ENCODE assay signal across 20 cellular contexts in the genomic region with DNA sequence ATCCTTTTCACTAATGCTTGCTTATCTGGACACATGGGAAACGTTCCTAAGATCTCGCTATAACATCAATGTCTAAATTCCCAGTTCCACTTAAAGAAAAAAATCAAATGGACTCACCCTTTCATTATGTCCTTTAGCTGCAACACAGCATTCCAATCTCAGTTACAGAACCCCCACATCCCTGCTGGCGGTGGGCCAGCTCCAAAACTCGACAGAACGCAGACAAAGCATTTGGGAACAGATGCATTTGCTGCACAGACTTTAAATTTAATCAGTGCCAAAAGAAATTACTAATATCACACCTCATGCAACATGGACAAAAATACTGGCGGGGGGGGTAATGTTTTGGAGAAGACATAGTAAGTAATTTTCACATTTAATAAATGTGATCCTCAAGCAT.
DNase-seq lines count a peak whose midpoint lies in the region; ATAC-seq and TF ChIP-seq lines count a peak whose summit lies in the region.
"Had no signal": no experiment of that assay in that cellular context is flagged by ENCODE, and none has a peak within 500 bp of the region (broad histone marks: within the 10 kb centered on the region; RNA-seq: fewer than 3 reads in every experiment).

No MANE protein-coding gene starts in this region.

- peak overlapping the region; percentile 99 for H3K27ac Mint-ChIP-seq in central memory CD8-positive, alpha-beta T cell (ENCODE audit: low read depth)
- peak overlapping the region; percentile 84 to 95 (median 92) for H3K27ac Mint-ChIP-seq in nephron
- H3K27ac Mint-ChIP-seq in activated T-helper 1 cell treated with anti-CD3 and anti-CD28 coated beads, Interleukin-12 subunit alpha, Interleukin-12 subunit beta, Interleukin-2, Interleukin-4 antibody, amounts not matched to agents 30 ng/mL and 10 ng/mL and 1 ng/mL, durations not matched to agents 14 hours and 24 hours and 36 hours: no peak overlapping the region

- CTCF ChIA-PET in HEK293 (lab: Yijun Ruan, JAX): interaction anchor here (1.1 kb wide), 2 partner anchors 9 kb away, joined by 3 read pairs; no protein-coding TSS in a partner anchor

- 65 to 72% methylated on average over 6 of the region's 6 CpGs for WGBS in upper lobe of left lung, 2 donors

- no peaks in the 10 kb centered on the region for H3K9me3 Mint-ChIP-seq in central memory CD8-positive, alpha-beta T cell
- H3K9me3 Mint-ChIP-seq in nephron: no peaks in the 10 kb centered on the region
- no peaks in the 10 kb centered on the region for H3K9me3 Mint-ChIP-seq in activated T-helper 1 cell treated with anti-CD3 and anti-CD28 coated beads, Interleukin-12 subunit alpha, Interleukin-12 subunit beta, Interleukin-2, Interleukin-4 antibody, amounts not matched to agents 30 ng/mL and 10 ng/mL and 1 ng/mL, durations not matched to agents 14 hours and 24 hours and 36 hours
- H3K9me3 Mint-ChIP-seq: activated naive CD4-positive, alpha-beta T cell treated with anti-CD3 and anti-CD28 coated beads, Interleukin-2, amount 10 ng/mL, durations not matched to agents 7 days and 5 days had no signal

- peaks cover 68% of the 10 kb centered on the region for H3K4me1 Mint-ChIP-seq in central memory CD8-positive, alpha-beta T cell
- H3K4me1 Mint-ChIP-seq in nephron: peaks cover 63% of the 10 kb centered on the region
- H3K4me1 Mint-ChIP-seq in activated T-helper 1 cell treated with anti-CD3 and anti-CD28 coated beads, Interleukin-12 subunit alpha, Interleukin-12 subunit beta, Interleukin-2, Interleukin-4 antibody, amounts not matched to agents 30 ng/mL and 10 ng/mL and 1 ng/mL, durations not matched to agents 14 hours and 24 hours and 36 hours (ENCODE audit: low read depth): peaks cover 75% of the 10 kb centered on the region

- H3K36me3 Mint-ChIP-seq in central memory CD8-positive, alpha-beta T cell (ENCODE audit: insufficient read depth): peaks cover 25% of the 10 kb centered on the region
- peaks cover 3% of the 10 kb centered on the region for H3K36me3 Mint-ChIP-seq in nephron (ENCODE audit: low read depth)
- H3K36me3 Mint-ChIP-seq in activated T-helper 1 cell treated with anti-CD3 and anti-CD28 coated beads, Interleukin-12 subunit alpha, Interleukin-12 subunit beta, Interleukin-2, Interleukin-4 antibody, amounts not matched to agents 30 ng/mL and 10 ng/mL and 1 ng/mL, durations not matched to agents 14 hours and 24 hours and 36 hours (ENCODE audit: low read depth): peaks cover 27% of the 10 kb centered on the region

- H3K9me3 ChIP-seq in HEK293 (ENCODE audit: control insufficient read depth, insufficient read depth, low read depth, low read length) (no peaks in the 10 kb centered on the region), upper lobe of left lung (no peaks in the 10 kb centered on the region)
- H3K9me3 ChIP-seq: Caco-2, heart left ventricle had no signal

- ATAC-seq in central memory CD8-positive, alpha-beta T cell (replicated peaks; ENCODE audit: extremely low read depth, poor library complexity, severe bottlenecking): no peak
- ATAC-seq in HG03108 (IDR thresholded peaks at IDR 0.05; ENCODE audit: unreplicated experiment) (no peak), upper lobe of left lung (ENCODE audit: low FRiP score in 2 of 2) (no peak)
- ATAC-seq: esophagus mucosa; heart left ventricle; stimulated activated naive CD8-positive, alpha-beta T cell treated with anti-CD3 and anti-CD28 coated beads, Interleukin-15, amount 100 ng/mL, for 72 hours had no signal

- POLR2A ChIA-PET in HEK293 (lab: Yijun Ruan, JAX): interaction anchor here (1.2 kb wide), 1 partner anchor 80 kb away, joined by 4 read pairs; a partner anchor contains a TSS

- intact Hi-C loops in activated T-helper 1 cell treated with anti-CD3 and anti-CD28 coated beads, Interleukin-12 subunit alpha, Interleukin-12 subunit beta, Interleukin-2, Interleukin-4 antibody, amounts not matched to agents 30 ng/mL and 10 ng/mL and 1 ng/mL, durations not matched to agents 14 hours and 24 hours and 36 hours (cut with micrococcal nuclease): loop anchor here (10.0 kb wide), 2 partner anchors 781 to 1169 kb away; a partner anchor contains a TSS

- H3K4me3 ChIP-seq in AG10803 (ENCODE audit: low read length) (no peak overlapping the region), HEK293 (ENCODE audit: low read depth, low read length) (no peak overlapping the region), upper lobe of left lung (no peak overlapping the region)
- H3K4me3 ChIP-seq: dorsolateral prefrontal cortex, heart left ventricle had no signal

- H3K27ac ChIP-seq in HEK293 (ENCODE audit: extremely low read depth, low read depth, low read length) (no peak overlapping the region), upper lobe of left lung (no peak overlapping the region)
- H3K27ac ChIP-seq: brain microvascular endothelial cell, dorsolateral prefrontal cortex had no signal

- no peak for TF ChIP-seq EP300 in upper lobe of left lung (IDR thresholded peaks at IDR 0.05)

- TF ChIP-seq CTCF in AG10803 (conservative IDR thresholded peaks at IDR 0.05; ENCODE audit: low read length): no peak
- TF ChIP-seq CTCF in HEK293 (tag by site-specific recombination; IDR thresholded peaks at IDR 0.05): no peak
- no peak for TF ChIP-seq CTCF in nephron (IDR thresholded peaks at IDR 0.05; ENCODE audit: unreplicated experiment in 3 of 3)
- TF ChIP-seq CTCF in upper lobe of left lung (IDR thresholded peaks at IDR 0.05): no peak

- no peaks in the 10 kb centered on the region for H3K36me3 ChIP-seq in HEK293 (ENCODE audit: control insufficient read depth in 2 of 2, insufficient read depth in 1 of 2, low read length in 2 of 2)
- H3K36me3 ChIP-seq in upper lobe of left lung: no peaks in the 10 kb centered on the region
- H3K36me3 ChIP-seq: brain microvascular endothelial cell, heart left ventricle had no signal

- no peak overlapping the region for H3K4me3 Mint-ChIP-seq in central memory CD8-positive, alpha-beta T cell
- peak overlapping the region in 2 of 3 experiments; percentile 5 for H3K4me3 Mint-ChIP-seq in nephron
- H3K4me3 Mint-ChIP-seq in activated T-helper 1 cell treated with anti-CD3 and anti-CD28 coated beads, Interleukin-12 subunit alpha, Interleukin-12 subunit beta, Interleukin-2, Interleukin-4 antibody, amounts not matched to agents 30 ng/mL and 10 ng/mL and 1 ng/mL, durations not matched to agents 14 hours and 24 hours and 36 hours: no peak overlapping the region
- H3K4me3 Mint-ChIP-seq: activated naive CD4-positive, alpha-beta T cell treated with anti-CD3 and anti-CD28 coated beads, Interleukin-2, amount 10 ng/mL, durations not matched to agents 7 days and 5 days had no signal

- peaks cover 11% of the 10 kb centered on the region; the same call in 1 of the 2 replicates for H3K4me1 ChIP-seq in HEK293 (ENCODE audit: control insufficient read depth, insufficient read depth, low read length)
- H3K4me1 ChIP-seq in upper lobe of left lung: peaks cover 28 to 49% (median 41%) of the 10 kb centered on the region in 4 donors
- H3K4me1 ChIP-seq: Caco-2 had no signal

- no peaks in the 10 kb centered on the region for H3K27me3 Mint-ChIP-seq in central memory CD8-positive, alpha-beta T cell
- H3K27me3 Mint-ChIP-seq in nephron (ENCODE audit: low read depth): no peaks in the 10 kb centered on the region
- H3K27me3 Mint-ChIP-seq in activated T-helper 1 cell treated with anti-CD3 and anti-CD28 coated beads, Interleukin-12 subunit alpha, Interleukin-12 subunit beta, Interleukin-2, Interleukin-4 antibody, amounts not matched to agents 30 ng/mL and 10 ng/mL and 1 ng/mL, durations not matched to agents 14 hours and 24 hours and 36 hours (ENCODE audit: insufficient read depth): peaks cover 7% of the 10 kb centered on the region
- H3K27me3 Mint-ChIP-seq: activated naive CD4-positive, alpha-beta T cell treated with anti-CD3 and anti-CD28 coated beads, Interleukin-2, amount 10 ng/mL, durations not matched to agents 7 days and 5 days; stimulated activated naive CD8-positive, alpha-beta T cell treated with anti-CD3 and anti-CD28 coated beads, Interleukin-15, amount 100 ng/mL, for 72 hours had no signal

- TF ChIP-seq POLR2A in upper lobe of left lung (IDR thresholded peaks at IDR 0.05): no peak

- peak; percentile 46 for DNase-seq in AG10803 (ENCODE audit: low read depth)
- DNase-seq in central memory CD8-positive, alpha-beta T cell (ENCODE audit: low spot score in 2 of 2): no peak
- no peak for DNase-seq in mesenteric fat pad (ENCODE audit: low spot score)
- no peak for DNase-seq in activated T-helper 1 cell treated with anti-CD3 and anti-CD28 coated beads, Interleukin-12 subunit alpha, Interleukin-12 subunit beta, Interleukin-2, Interleukin-4 antibody, amounts not matched to agents 30 ng/mL and 10 ng/mL and 1 ng/mL, durations not matched to agents 14 hours and 24 hours and 36 hours (ENCODE audit: low spot score)
- no peak for DNase-seq in upper lobe of left lung
- DNase-seq: activated CD4-positive, CD25-positive, alpha-beta regulatory T cell treated with anti-CD3 and anti-CD28 coated beads, Interleukin-2, amount 50 U/mL, for 72 hours; activated naive CD4-positive, alpha-beta T cell treated with anti-CD3 and anti-CD28 coated beads, Interleukin-2, amount 10 ng/mL, durations not matched to agents 7 days and 5 days; Caco-2; dorsolateral prefrontal cortex; heart left ventricle; NCI-H2029 treated with DMSO at 0.1 percent for 48 hours; NCI-H524 treated with DMSO at 0.1 percent for 48 hours; SHP77; T1000 had no signal

- H3K27me3 ChIP-seq in upper lobe of left lung: no peaks in the 10 kb centered on the region
- H3K27me3 ChIP-seq: brain microvascular endothelial cell, heart left ventricle had no signal

TF ChIP-seq in HEK293, 187 proteins besides CTCF, POLR2A, EP300 and RAD21:
- TF ChIP-seq, protein P1, sequence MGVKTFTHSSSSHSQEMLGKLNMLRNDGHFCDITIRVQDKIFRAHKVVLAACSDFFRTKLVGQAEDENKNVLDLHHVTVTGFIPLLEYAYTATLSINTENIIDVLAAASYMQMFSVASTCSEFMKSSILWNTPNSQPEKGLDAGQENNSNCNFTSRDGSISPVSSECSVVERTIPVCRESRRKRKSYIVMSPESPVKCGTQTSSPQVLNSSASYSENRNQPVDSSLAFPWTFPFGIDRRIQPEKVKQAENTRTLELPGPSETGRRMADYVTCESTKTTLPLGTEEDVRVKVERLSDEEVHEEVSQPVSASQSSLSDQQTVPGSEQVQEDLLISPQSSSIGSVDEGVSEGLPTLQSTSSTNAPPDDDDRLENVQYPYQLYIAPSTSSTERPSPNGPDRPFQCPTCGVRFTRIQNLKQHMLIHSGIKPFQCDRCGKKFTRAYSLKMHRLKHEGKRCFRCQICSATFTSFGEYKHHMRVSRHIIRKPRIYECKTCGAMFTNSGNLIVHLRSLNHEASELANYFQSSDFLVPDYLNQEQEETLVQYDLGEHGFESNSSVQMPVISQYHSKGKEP (tag by site-specific recombination; IDR thresholded peaks at IDR 0.05): peak; percentile 51; the same call in 1 of the 2 replicates
- TF ChIP-seq ZNF23 (tag by site-specific recombination; IDR thresholded peaks at IDR 0.05; ENCODE audit: borderline replicate concordance) (no peak), SP7 (tag by site-specific recombination; IDR thresholded peaks at IDR 0.05) (peak; percentile 31; the same call in 1 of the 2 replicates)

Comparison
In these comparisons a context has a peak if more than half of its experiments do, and no peak if none do; other contexts are left out.
1. H3K4me3 Mint-ChIP-seq: peak in nephron (2 of 3); none in central memory CD8-positive, alpha-beta T cell (single experiment) and activated T-helper 1 cell treated with anti-CD3 and anti-CD28 coated beads, Interleukin-12 subunit alpha, Interleukin-12 subunit beta, Interleukin-2, Interleukin-4 antibody, amounts not matched to agents 30 ng/mL and 10 ng/mL and 1 ng/mL, durations not matched to agents 14 hours and 24 hours and 36 hours (single experiment).